ENCODE assay signal across 8 cellular contexts in genomic region chr14:81990312-81990761, GRCh38.
DNase-seq lines count a peak whose midpoint lies in the region; ATAC-seq and TF ChIP-seq lines count a peak whose summit lies in the region.

No MANE protein-coding gene starts in this region.

- no peaks in the 10 kb centered on the region for H3K36me3 Mint-ChIP-seq in activated T-helper 1 cell treated with anti-CD3 and anti-CD28 coated beads, Interleukin-12 subunit alpha, Interleukin-12 subunit beta, Interleukin-2, Interleukin-4 antibody, amounts not matched to agents 30 ng/mL and 10 ng/mL and 1 ng/mL, durations not matched to agents 14 hours and 24 hours and 36 hours (ENCODE audit: low read depth)

- ATAC-seq in HG02973 (IDR thresholded peaks at IDR 0.05; ENCODE audit: unreplicated experiment), result peak; percentile 60
- no peak for ATAC-seq in GM19324 (IDR thresholded peaks at IDR 0.05; ENCODE audit: low FRiP score, unreplicated experiment)

- peak; percentile 84 for TF ChIP-seq CTCF in AG09309 (IDR thresholded peaks at IDR 0.05; ENCODE audit: control insufficient read depth, insufficient read depth, low read depth, low read length, missing control alignments)
- TF ChIP-seq CTCF in GM12873 (IDR thresholded peaks at IDR 0.05; ENCODE audit: insufficient read depth, low read depth, low read length, missing control alignments), result peak; percentile 84
- peak; percentile 91 for TF ChIP-seq CTCF in retinal pigment epithelial cell (conservative IDR thresholded peaks at IDR 0.05; ENCODE audit: low read depth, low read length)

- no peak overlapping the region for H3K4me3 Mint-ChIP-seq in activated T-helper 1 cell treated with anti-CD3 and anti-CD28 coated beads, Interleukin-12 subunit alpha, Interleukin-12 subunit beta, Interleukin-2, Interleukin-4 antibody, amounts not matched to agents 30 ng/mL and 10 ng/mL and 1 ng/mL, durations not matched to agents 14 hours and 24 hours and 36 hours

- H3K27ac Mint-ChIP-seq in activated T-helper 1 cell treated with anti-CD3 and anti-CD28 coated beads, Interleukin-12 subunit alpha, Interleukin-12 subunit beta, Interleukin-2, Interleukin-4 antibody, amounts not matched to agents 30 ng/mL and 10 ng/mL and 1 ng/mL, durations not matched to agents 14 hours and 24 hours and 36 hours, result no peak overlapping the region

- DNase-seq in AG09309 (ENCODE audit: low read depth) (no peak), NCI-H345 treated with DMSO at 0.1 percent for 48 hours (lab: John Stamatoyannopoulos, UW; ENCODE audit: unreplicated experiment) (peak; percentile 40), head of caudate nucleus (peak in 38 of 42 donors; percentile 4 to 88 (median 68)), retinal pigment epithelial cell (ENCODE audit: low read depth) (peak; percentile 16)
- DNase-seq in activated T-helper 1 cell treated with anti-CD3 and anti-CD28 coated beads, Interleukin-12 subunit alpha, Interleukin-12 subunit beta, Interleukin-2, Interleukin-4 antibody, amounts not matched to agents 30 ng/mL and 10 ng/mL and 1 ng/mL, durations not matched to agents 14 hours and 24 hours and 36 hours (ENCODE audit: low spot score), result peak; percentile 20

- H3K9me3 Mint-ChIP-seq in activated T-helper 1 cell treated with anti-CD3 and anti-CD28 coated beads, Interleukin-12 subunit alpha, Interleukin-12 subunit beta, Interleukin-2, Interleukin-4 antibody, amounts not matched to agents 30 ng/mL and 10 ng/mL and 1 ng/mL, durations not matched to agents 14 hours and 24 hours and 36 hours, result no peaks in the 10 kb centered on the region

- intact Hi-C loops in activated T-helper 1 cell treated with anti-CD3 and anti-CD28 coated beads, Interleukin-12 subunit alpha, Interleukin-12 subunit beta, Interleukin-2, Interleukin-4 antibody, amounts not matched to agents 30 ng/mL and 10 ng/mL and 1 ng/mL, durations not matched to agents 14 hours and 24 hours and 36 hours (cut with micrococcal nuclease), result loop anchor here (5.0 kb wide), 2 partner anchors 363 to 423 kb away; no protein-coding TSS in a partner anchor
- intact Hi-C loops in head of caudate nucleus (cut with DNase I), result no loop called here

- no peaks in the 10 kb centered on the region for H3K4me1 Mint-ChIP-seq in activated T-helper 1 cell treated with anti-CD3 and anti-CD28 coated beads, Interleukin-12 subunit alpha, Interleukin-12 subunit beta, Interleukin-2, Interleukin-4 antibody, amounts not matched to agents 30 ng/mL and 10 ng/mL and 1 ng/mL, durations not matched to agents 14 hours and 24 hours and 36 hours (ENCODE audit: low read depth)

- H3K27me3 Mint-ChIP-seq in activated T-helper 1 cell treated with anti-CD3 and anti-CD28 coated beads, Interleukin-12 subunit alpha, Interleukin-12 subunit beta, Interleukin-2, Interleukin-4 antibody, amounts not matched to agents 30 ng/mL and 10 ng/mL and 1 ng/mL, durations not matched to agents 14 hours and 24 hours and 36 hours (ENCODE audit: insufficient read depth), result no peaks in the 10 kb centered on the region

- H3K4me3 ChIP-seq in AG09309 (ENCODE audit: control insufficient read depth, low read depth, low read length), result no peak overlapping the region
- H3K4me3 ChIP-seq in retinal pigment epithelial cell (ENCODE audit: low read length), result no peak overlapping the region
